28 cellular contexts compared by ENCODE assay signal in the genomic region with DNA sequence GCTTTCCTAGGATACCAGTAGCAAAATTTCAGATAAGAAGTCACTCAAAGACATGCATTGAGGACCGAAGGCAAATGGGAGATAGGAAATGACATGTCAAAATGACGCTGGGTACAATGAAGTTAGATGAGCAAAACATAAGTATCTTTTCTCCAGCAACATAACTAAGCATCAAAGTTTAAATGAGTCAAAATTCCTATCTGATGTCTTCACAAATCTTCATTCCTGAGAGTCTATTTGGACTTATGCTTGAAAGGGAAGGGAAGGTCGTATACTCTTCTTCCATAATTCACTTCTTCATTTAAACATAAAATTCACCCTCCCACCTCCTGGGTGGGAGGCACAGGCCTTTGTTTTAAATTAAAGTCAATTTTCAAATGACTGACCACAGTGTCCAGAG. TPM values are rescaled to one million over a fixed set of nuclear protein-coding genes. Genes with fewer than 3 reads are reported as not detected.
"Had no signal": no experiment of that assay in that cellular context is flagged by ENCODE, and none has a peak within 500 bp of the region (broad histone marks: within the 10 kb centered on the region; RNA-seq: fewer than 3 reads in every experiment).

No MANE protein-coding gene starts in this region.

- H3K27me3 ChIP-seq: foreskin keratinocyte, right lobe of liver, stomach, suprapubic skin, tibial nerve had no signal

- H3K4me3 ChIP-seq: left ventricle myocardium inferior, right lobe of liver, stomach, suprapubic skin, tibial nerve had no signal

- H3K9me3 ChIP-seq: left ventricle myocardium inferior, right lobe of liver, stomach, suprapubic skin, tibial nerve had no signal

- ATAC-seq: activated T-cell treated with anti-CD3 and anti-CD28 coated beads, Interleukin-2, amount 50 U/mL, for 4 hours; foreskin keratinocyte; naive thymus-derived CD4-positive, alpha-beta T cell; right lobe of liver; stimulated activated memory B cell treated with anti-CD40 and anti-IgM and Interleukin-4, amounts not matched to agents 10 μg/mL and 1 μg/mL and 100 μg/mL, for 72 hours; WTC11 had no signal

- DNase-seq: activated CD4-positive, alpha-beta T cell treated with anti-CD3 and anti-CD28 coated beads, Interleukin-2, amount 50 U/mL, for 48 hours; activated CD8-positive, alpha-beta memory T cell treated with anti-CD3 and anti-CD28 coated beads, Interleukin-2, amount 50 U/mL, for 48 hours; activated naive CD4-positive, alpha-beta T cell treated with Interleukin-2 at 50 U/mL for 16 hours; activated naive CD8-positive, alpha-beta T cell treated with anti-CD3 and anti-CD28 coated beads, Interleukin-2, amount 10 ng/mL, durations not matched to agents 7 days and 5 days; activated T-cell treated with anti-CD3 and anti-CD28 coated beads, Interleukin-2, amount 50 U/mL, for 4 hours; amygdala; cerebellar nuclear complex; cortex of kidney; foreskin keratinocyte; hippocampal formation; left ventricle myocardium inferior; naive thymus-derived CD4-positive, alpha-beta T cell; occipital lobe; posterior cingulate gyrus; right lobe of liver; small intestine; stimulated activated CD4-positive, alpha-beta T cell treated with anti-CD3 and anti-CD28 coated beads, Interleukin-15, amount 100 ng/mL, for 24 hours; stomach; T-helper 9 cell had no signal

- H3K4me1 ChIP-seq: foreskin keratinocyte, left ventricle myocardium inferior, right lobe of liver, stomach, tibial nerve had no signal

- H3K27ac ChIP-seq: foreskin keratinocyte, left ventricle myocardium inferior, right lobe of liver, stomach, suprapubic skin, tibial nerve had no signal

RNA-seq across cellular contexts. Expression of a gene that starts 45.3 kb away (rescaled TPM):
- total RNA-seq: activated CD8-positive, alpha-beta memory T cell treated with anti-CD3 and anti-CD28 coated beads for 36 hours; activated naive CD8-positive, alpha-beta T cell treated with anti-CD3 and anti-CD28 coated beads, Interleukin-2, amount 10 ng/mL, durations not matched to agents 7 days and 5 days; activated T-cell treated with anti-CD3 and anti-CD28 coated beads, Interleukin-2, amount 50 U/mL, for 4 hours; activated T-helper 2 cell treated with anti-CD3 and anti-CD28 coated beads, Interferon-gamma antibody, Interleukin-2, Interleukin-4, amounts not matched to agents 10 μg/mL and 5 μg/mL and 100 μg/mL, durations not matched to agents 14 hours and 24 hours and 36 hours; epithelial cell of proximal tubule; fibroblast of lung; foreskin keratinocyte; lung microvascular endothelial cell; naive thymus-derived CD4-positive, alpha-beta T cell had no signal
- polyA plus RNA-seq: fibroblast of lung; foreskin keratinocyte; naive thymus-derived CD4-positive, alpha-beta T cell had no signal
